ENCODE assay signal across 8 cellular contexts in genomic region chr7:157412021-157412443, GRCh38.
A peak's percentile ranks its signal among the peaks of the same experiment; 100 is the strongest.
DNase-seq lines count a peak whose midpoint lies in the region; ATAC-seq, FAIRE-seq and TF ChIP-seq lines count a peak whose summit lies in the region.

No MANE protein-coding gene starts in this region.

- ATAC-seq in RWPE2 (ENCODE audit: low read depth) (peak; percentile 78), K562 (no peak), GM19023 (IDR thresholded peaks at IDR 0.05; ENCODE audit: unreplicated experiment) (no peak)

- H3K9me3 ChIP-seq in GM23248 (ENCODE audit: low read depth) (no peaks in the 10 kb centered on the region), RWPE2 (ENCODE audit: severe bottlenecking) (no peaks in the 10 kb centered on the region), K562 (replicated peaks; ENCODE audit: control insufficient read depth, insufficient read depth, low read depth, low read length) (no peaks in the 10 kb centered on the region)

- 25 to 28% methylated on average over 11 of the region's 11 CpGs for WGBS in GM23248 (ENCODE audit: low coverage in 1 of 2, low lambda C conversion rate in 2 of 2, missing lambda C conversion rate in 2 of 2), 2 experiments
- 78% methylated on average over 11 of the region's 11 CpGs for WGBS in K562 (ENCODE audit: insufficient coverage, low coverage, missing lambda C conversion rate)

- BruUV-seq in K562 (replicated peaks; lab: Mats Ljungman, UMichigan), result no TSS peak

- TF ChIP-seq EP300 in K562 (IDR thresholded peaks at IDR 0.05; ENCODE audit: low read length), result no peak

- peaks cover 27% of the 10 kb centered on the region; the same call in 1 of the 2 replicates for H3K79me2 ChIP-seq in GM23248 (ENCODE audit: insufficient read depth)
- H3K79me2 ChIP-seq in K562 (ENCODE audit: control insufficient read depth, insufficient read depth, low read length), result no peaks in the 10 kb centered on the region; the same call in 2 of the 3 replicates

- H2AFZ ChIP-seq in GM23248 (no peak overlapping the region), K562 (ENCODE audit: low read depth, low read length) (no peak overlapping the region)

- TF ChIP-seq RAD21 in K562 (CRISPR knock-in tag; conservative IDR thresholded peaks at IDR 0.05 in 1 of 2, IDR thresholded peaks at IDR 0.05 in 1 of 2), result no peak

- H3K36me3 ChIP-seq in GM23248 (ENCODE audit: low read depth) (peaks cover 7% of the 10 kb centered on the region; the same call in 1 of the 2 replicates), RWPE2 (ENCODE audit: low read depth) (peaks cover 8% of the 10 kb centered on the region; the same call in 1 of the 2 replicates), K562 (ENCODE audit: control insufficient read depth, insufficient read depth, low read length) (peaks cover 55% of the 10 kb centered on the region)

- peak overlapping the region; percentile 49 for H3K9ac ChIP-seq in GM23248
- H3K9ac ChIP-seq in K562 (ENCODE audit: insufficient read depth in 1 of 2, low read depth in 2 of 2, low read length in 2 of 2), result no peak overlapping the region

- POLR2A ChIA-PET in K562 (lab: Yijun Ruan, JAX), result no interaction called here

- H3K9me2 ChIP-seq in GM23248 (ENCODE audit: insufficient read depth), result no peaks in the 10 kb centered on the region

- in situ Hi-C loops in GM23248 (cut with MboI), result no loop called here
- in situ Hi-C loops in K562 (cut with MboI), result no loop called here

- H3K4me1 ChIP-seq in GM23248 (ENCODE audit: insufficient read depth), result peaks cover 11% of the 10 kb centered on the region
- H3K4me1 ChIP-seq in RWPE2 (ENCODE audit: insufficient read depth, poor library complexity, severe bottlenecking), result peaks cover 8% of the 10 kb centered on the region
- peaks cover 0 to 61% of the 10 kb centered on the region in 2 experiments; a peak in 4 of 5 replicates for H3K4me1 ChIP-seq in K562 (replicated peaks in 1 of 2; ENCODE audit: control insufficient read depth in 2 of 2, insufficient read depth in 2 of 2, low read length in 2 of 2)

- H3K4me3 ChIP-seq in GM23248 (no peak overlapping the region), RWPE2 (ENCODE audit: severe bottlenecking) (no peak overlapping the region), K562 (no peak overlapping the region)

- TF ChIP-seq POLR2A in K562 (conservative IDR thresholded peaks at IDR 0.05), result no peak

- TF ChIP-seq CTCF in RWPE2 (IDR thresholded peaks at IDR 0.05; ENCODE audit: poor library complexity, severe bottlenecking) (no peak), K562 (IDR thresholded peaks at IDR 0.05 in 2 of 3, conservative IDR thresholded peaks at IDR 0.05 in 1 of 3; ENCODE audit: insufficient read depth in 2 of 3, low read depth in 1 of 3, low read length in 3 of 3) (no peak)

- peaks cover 18% of the 10 kb centered on the region; the same call in 1 of the 2 replicates for H3F3A ChIP-seq in GM23248 (ENCODE audit: insufficient read depth)

- H3K27ac ChIP-seq in GM23248, result peak overlapping the region; percentile 74
- H3K27ac ChIP-seq in RWPE2 (ENCODE audit: poor library complexity, severe bottlenecking), result peak overlapping the region; percentile 62
- no peak overlapping the region for H3K27ac ChIP-seq in K562 (ENCODE audit: extremely low read depth, low read depth, low read length)

- FAIRE-seq in K562 (lab: Jason Lieb, UNC), result no peak
- FAIRE-seq in frontal cortex (lab: Jason Lieb, UNC), result no peak

- intact Hi-C loops in K562 (cut with micrococcal nuclease), result no loop called here

- CTCF ChIA-PET in K562 (lab: Yijun Ruan, JAX; ENCODE audit: low intra/inter-chr PET ratio), result no interaction called here

- H3K9me1 ChIP-seq in K562 (ENCODE audit: control insufficient read depth, insufficient read depth, low read length), result no peaks in the 10 kb centered on the region

- DNase-seq in GM23248 (peak; percentile 96), RWPE2 (ENCODE audit: low spot score) (peak; percentile 20), K562 (ENCODE audit: extremely low read depth in 1 of 4, low spot score in 3 of 4) (no peak), C1 segment of cervical spinal cord (lab: John Stamatoyannopoulos, UW) (no peak), frontal cortex (ENCODE audit: low spot score in 2 of 2) (no peak), NCI-H82 (lab: John Stamatoyannopoulos, UW) (no peak)
- DNase-seq in stimulated activated CD4-positive, alpha-beta T cell treated with anti-CD3 and anti-CD28 coated beads, Interleukin-1b, Interleukin-23, amount 100 ng/mL, for 24 hours (ENCODE audit: low read depth in 4 of 4, low spot score in 1 of 4), result peak in 3 of 4 experiments; percentile 23 to 34 (median 34)

- no peaks in the 10 kb centered on the region for H4K20me1 ChIP-seq in GM23248 (ENCODE audit: insufficient read depth)
- no peaks in the 10 kb centered on the region for H4K20me1 ChIP-seq in K562 (replicated peaks; ENCODE audit: control insufficient read depth, insufficient read depth, low read length)

- H3K27me3 ChIP-seq in GM23248 (replicated peaks; ENCODE audit: insufficient read depth) (no peaks in the 10 kb centered on the region), RWPE2 (ENCODE audit: insufficient read depth, poor library complexity, severe bottlenecking) (no peaks in the 10 kb centered on the region), K562 (ENCODE audit: control insufficient read depth in 2 of 2, insufficient read depth in 2 of 2, low read length in 2 of 2) (no peaks in the 10 kb centered on the region)

- peak overlapping the region; percentile 30 for H3K4me2 ChIP-seq in GM23248 (ENCODE audit: unreplicated experiment)
- H3K4me2 ChIP-seq in K562 (ENCODE audit: insufficient read depth, low read length), result no peak overlapping the region

TF ChIP-seq in K562, 482 proteins besides CTCF, POLR2A, EP300 and RAD21 (continues in another document):
- TF ChIP-seq EP400 (IDR thresholded peaks at IDR 0.05) (no peak), ZNF146 (CRISPR knock-in tag; IDR thresholded peaks at IDR 0.05; ENCODE audit: unreplicated experiment) (no peak), OTX1 (CRISPR knock-in tag; IDR thresholded peaks at IDR 0.05) (no peak), NR3C1 (CRISPR knock-in tag; IDR thresholded peaks at IDR 0.05) (no peak), SAFB (IDR thresholded peaks at IDR 0.05; ENCODE audit: borderline replicate concordance, low read depth, low read length) (no peak), NCOA6 (IDR thresholded peaks at IDR 0.05) (no peak), SETDB1 (IDR thresholded peaks at IDR 0.05; ENCODE audit: low read length) (no peak)

Comparison
In these comparisons a context has a peak if more than half of its experiments do, and no peak if none do; other contexts are left out.
1. DNase-seq: peak in GM23248 (single experiment), RWPE2 (single experiment) and stimulated activated CD4-positive, alpha-beta T cell treated with anti-CD3 and anti-CD28 coated beads, Interleukin-1b, Interleukin-23, amount 100 ng/mL, for 24 hours (3 of 4); none in K562 (0 of 4), C1 segment of cervical spinal cord (0 of 14), frontal cortex (0 of 2) and NCI-H82 (single experiment).